ENCODE assay signal across 1 cellular context in genomic region chr17:51346218-51346982, GRCh38.
TF ChIP-seq lines count a peak whose summit lies in the region.

No MANE protein-coding gene starts in this region.

TF ChIP-seq in HepG2, 621 proteins besides CTCF, POLR2A, EP300 and RAD21 (continued from another document and continues in another):
- TF ChIP-seq ZNF142 (CRISPR knock-in tag; IDR thresholded peaks at IDR 0.05) (no peak), KLF12 (CRISPR knock-in tag; IDR thresholded peaks at IDR 0.05; ENCODE audit: borderline replicate concordance) (0 out of 2 replicates have a peak, but pooled peaks have one; percentile 39), ELF1 (CRISPR knock-in tag; IDR thresholded peaks at IDR 0.05) (peak; percentile 56), ARID2 (CRISPR knock-in tag; IDR thresholded peaks at IDR 0.05; ENCODE audit: borderline replicate concordance) (0 out of 2 replicates have a peak, but pooled peaks have one; percentile 74), ZNF777 (CRISPR knock-in tag; IDR thresholded peaks at IDR 0.05) (no peak), SIN3B (IDR thresholded peaks at IDR 0.05; ENCODE audit: low read length) (no peak), NR2F2 (IDR thresholded peaks at IDR 0.05; ENCODE audit: borderline replicate concordance, low read depth) (0 out of 2 replicates have a peak, but pooled peaks have one; percentile 19), GFI1 (CRISPR knock-in tag; IDR thresholded peaks at IDR 0.05; ENCODE audit: borderline replicate concordance) (peak; percentile 34; the same call in 1 of the 2 replicates), ZSCAN5A (CRISPR knock-in tag; IDR thresholded peaks at IDR 0.05; ENCODE audit: borderline replicate concordance) (peak; percentile 43; the same call in 1 of the 2 replicates), BRF2 (CRISPR knock-in tag; IDR thresholded peaks at IDR 0.05) (0 out of 2 replicates have a peak, but pooled peaks have one; percentile 39), TFE3 (CRISPR knock-in tag; IDR thresholded peaks at IDR 0.05) (peak; percentile 31; the same call in 1 of the 2 replicates), ZBTB25 (CRISPR knock-in tag; IDR thresholded peaks at IDR 0.05) (0 out of 2 replicates have a peak, but pooled peaks have one; percentile 47), U2AF1 (optimal IDR thresholded peaks at IDR 0.05; ENCODE audit: low read depth, low read length) (no peak), ZNF816 (CRISPR knock-in tag; IDR thresholded peaks at IDR 0.05; ENCODE audit: borderline replicate concordance) (no peak), CREM (IDR thresholded peaks at IDR 0.05) (peak; percentile 60; the same call in 1 of the 2 replicates), CREM (CRISPR knock-in tag; IDR thresholded peaks at IDR 0.05) (no peak), ZNF792 (CRISPR knock-in tag; IDR thresholded peaks at IDR 0.05) (peak; percentile 33; the same call in 1 of the 2 replicates), HCFC1 (IDR thresholded peaks at IDR 0.05; ENCODE audit: low read depth, low read length) (no peak), ZMYM3 (CRISPR knock-in tag; IDR thresholded peaks at IDR 0.05) (peak; percentile 90), HNF1A (IDR thresholded peaks at IDR 0.05; ENCODE audit: low read depth) (peak; percentile 46; the same call in 1 of the 2 replicates), HNF1A (CRISPR knock-in tag; IDR thresholded peaks at IDR 0.05; ENCODE audit: borderline replicate concordance) (no peak), ZNF124 (CRISPR knock-in tag; IDR thresholded peaks at IDR 0.05) (peak; percentile 64; the same call in 1 of the 2 replicates), ZBTB34 (CRISPR knock-in tag; IDR thresholded peaks at IDR 0.05) (peak; percentile 67), FOSL2 (CRISPR knock-in tag; IDR thresholded peaks at IDR 0.05) (peak; percentile 90), ZNF292 (CRISPR knock-in tag; IDR thresholded peaks at IDR 0.05; ENCODE audit: borderline replicate concordance, low read depth) (peak; percentile 86; the same call in 1 of the 2 replicates), FOSL1 (CRISPR knock-in tag; IDR thresholded peaks at IDR 0.05; ENCODE audit: borderline replicate concordance) (no peak), ZNF350 (CRISPR knock-in tag; IDR thresholded peaks at IDR 0.05; ENCODE audit: borderline replicate concordance, low read depth) (0 out of 2 replicates have a peak, but pooled peaks have one; percentile 27), TBX2 (CRISPR knock-in tag; IDR thresholded peaks at IDR 0.05; ENCODE audit: borderline replicate concordance) (peak; percentile 36; the same call in 1 of the 2 replicates), RXRB (CRISPR knock-in tag; IDR thresholded peaks at IDR 0.05; ENCODE audit: borderline replicate concordance) (peak; percentile 20; the same call in 1 of the 2 replicates), RARA (CRISPR knock-in tag; IDR thresholded peaks at IDR 0.05) (0 out of 2 replicates have a peak, but pooled peaks have one; percentile 26), HNF4G (IDR thresholded peaks at IDR 0.05; ENCODE audit: borderline replicate concordance, low read depth, low read length) (peak; percentile 37; the same call in 1 of the 2 replicates), HNF4G (CRISPR knock-in tag; IDR thresholded peaks at IDR 0.05; ENCODE audit: borderline replicate concordance, low read depth) (peak; percentile 27; the same call in 1 of the 2 replicates), ZNF205 (CRISPR knock-in tag; IDR thresholded peaks at IDR 0.05) (peak; percentile 57; the same call in 1 of the 2 replicates), PITX1 (CRISPR knock-in tag; IDR thresholded peaks at IDR 0.05) (0 out of 2 replicates have a peak, but pooled peaks have one; percentile 31), ZNF280D (CRISPR knock-in tag; IDR thresholded peaks at IDR 0.05) (0 out of 2 replicates have a peak, but pooled peaks have one; percentile 37)
